ENCODE assay signal across 10 cellular contexts in genomic region chr9:14349141-14349817, GRCh38. TPM values are rescaled to one million over a fixed set of nuclear protein-coding genes. Genes with fewer than 3 reads are reported as not detected.
DNase-seq lines count a peak whose midpoint lies in the region; TF ChIP-seq lines count a peak whose summit lies in the region.
"Had no signal": no experiment of that assay in that cellular context is flagged by ENCODE, and none has a peak within 500 bp of the region (broad histone marks: within the 10 kb centered on the region; RNA-seq: fewer than 3 reads in every experiment).

No MANE protein-coding gene starts in this region.

- TF ChIP-seq CTCF in endodermal cell (conservative IDR thresholded peaks at IDR 0.05) (no peak), tibial nerve (IDR thresholded peaks at IDR 0.05) (no peak)

- peak overlapping the region; percentile 65 for H3K27ac Mint-ChIP-seq in activated CD4-positive, alpha-beta T cell treated with anti-CD3 and anti-CD28 coated beads, Interleukin-2, amount 10 ng/mL, durations not matched to agents 24 days and 14 days
- no peak overlapping the region for H3K27ac Mint-ChIP-seq in endodermal cell

- DNase-seq in activated CD4-positive, alpha-beta T cell treated with anti-CD3 and anti-CD28 coated beads, Interleukin-2, amount 10 ng/mL, durations not matched to agents 24 days and 14 days: no peak
- no peak for DNase-seq in activated CD4-positive, alpha-beta T cell treated with anti-CD3 and anti-CD28 coated beads for 4 hours
- DNase-seq in endodermal cell (peak; percentile 57), tibial nerve (ENCODE audit: low spot score in 2 of 2) (no peak), NCI-H2081 (lab: John Stamatoyannopoulos, UW) (no peak), inferior parietal cortex (ENCODE audit: extremely low spot score) (no peak), NCI-H187 treated with DMSO at 0.1 percent for 48 hours (lab: John Stamatoyannopoulos, UW) (no peak)
- DNase-seq: stimulated activated CD4-positive, alpha-beta T cell treated with anti-CD3 and anti-CD28 coated beads, Interleukin-12 subunit alpha, Interleukin-12 subunit beta, amount 100 ng/mL, for 4 hours had no signal

- intact Hi-C loops in activated CD4-positive, alpha-beta T cell treated with anti-CD3 and anti-CD28 coated beads, Interleukin-2, amount 10 ng/mL, durations not matched to agents 24 days and 14 days (cut with micrococcal nuclease): loop anchor here (1.0 kb wide), 1 partner anchor 37 kb away; no protein-coding TSS in a partner anchor

- H3K27me3 Mint-ChIP-seq in activated CD4-positive, alpha-beta T cell treated with anti-CD3 and anti-CD28 coated beads, Interleukin-2, amount 10 ng/mL, durations not matched to agents 24 days and 14 days: peaks cover 65% of the 10 kb centered on the region
- H3K27me3 Mint-ChIP-seq in endodermal cell (ENCODE audit: insufficient read depth): no peaks in the 10 kb centered on the region

- no peaks in the 10 kb centered on the region for H3K36me3 Mint-ChIP-seq in activated CD4-positive, alpha-beta T cell treated with anti-CD3 and anti-CD28 coated beads, Interleukin-2, amount 10 ng/mL, durations not matched to agents 24 days and 14 days (ENCODE audit: low read depth)
- H3K36me3 Mint-ChIP-seq in endodermal cell (ENCODE audit: low read depth): no peaks in the 10 kb centered on the region

- H3K9me3 Mint-ChIP-seq in activated CD4-positive, alpha-beta T cell treated with anti-CD3 and anti-CD28 coated beads, Interleukin-2, amount 10 ng/mL, durations not matched to agents 24 days and 14 days: no peaks in the 10 kb centered on the region
- no peaks in the 10 kb centered on the region for H3K9me3 Mint-ChIP-seq in endodermal cell

- no peak for TF ChIP-seq POLR2A in tibial nerve (IDR thresholded peaks at IDR 0.05)

- H3K9ac ChIP-seq in endodermal cell (ENCODE audit: extremely low read depth, low read length, poor library complexity, severe bottlenecking): no peak overlapping the region
- H3K9ac ChIP-seq in muscle layer of colon (ENCODE audit: low read length): no peak overlapping the region

- no peak overlapping the region for H3K4me3 Mint-ChIP-seq in activated CD4-positive, alpha-beta T cell treated with anti-CD3 and anti-CD28 coated beads, Interleukin-2, amount 10 ng/mL, durations not matched to agents 24 days and 14 days
- H3K4me3 Mint-ChIP-seq in endodermal cell: no peak overlapping the region

- 1% methylated on average over 25 to 30 of the region's 30 CpGs for WGBS in endodermal cell (ENCODE audit: insufficient coverage in 1 of 2, insufficient read length in 1 of 2), 2 experiments
- WGBS in tibial nerve, 2 donors: 22 to 24% methylated on average over 30 of the region's 30 CpGs

- H3K9me3 ChIP-seq in endodermal cell (ENCODE audit: control insufficient read depth, low read length) (no peaks in the 10 kb centered on the region), muscle layer of colon (ENCODE audit: low read length) (peaks cover 3% of the 10 kb centered on the region), tibial nerve (no peaks in the 10 kb centered on the region)
- H3K9me3 ChIP-seq: Peyer's patch had no signal

- H3K27ac ChIP-seq in endodermal cell (ENCODE audit: low read depth, low read length) (no peak overlapping the region), muscle layer of colon (ENCODE audit: low read depth, low read length) (peak overlapping the region; percentile 30), tibial nerve (peak overlapping the region; percentile 58 to 83 (median 69))

- H3K36me3 ChIP-seq in endodermal cell (ENCODE audit: control insufficient read depth, insufficient read depth, low read length) (no peaks in the 10 kb centered on the region), muscle layer of colon (ENCODE audit: insufficient read depth, low read length) (no peaks in the 10 kb centered on the region), tibial nerve (no peaks in the 10 kb centered on the region)
- H3K36me3 ChIP-seq: Peyer's patch had no signal

- peak overlapping the region; percentile 83 for H3K4me3 ChIP-seq in endodermal cell (ENCODE audit: low read length)
- peak overlapping the region; percentile 21 to 72 for H3K4me3 ChIP-seq in muscle layer of colon (ENCODE audit: low read depth in 1 of 2, low read length in 2 of 2)
- H3K4me3 ChIP-seq in tibial nerve: peak overlapping the region; percentile 31 to 61 (median 46)

- TF ChIP-seq EP300 in tibial nerve (IDR thresholded peaks at IDR 0.05): no peak

- peaks cover 5% of the 10 kb centered on the region for H3K4me1 Mint-ChIP-seq in activated CD4-positive, alpha-beta T cell treated with anti-CD3 and anti-CD28 coated beads, Interleukin-2, amount 10 ng/mL, durations not matched to agents 24 days and 14 days
- H3K4me1 Mint-ChIP-seq in endodermal cell: peaks cover 49% of the 10 kb centered on the region

- H3K4me1 ChIP-seq in endodermal cell (ENCODE audit: control insufficient read depth, insufficient read depth, low read length) (peaks cover 11% of the 10 kb centered on the region), muscle layer of colon (ENCODE audit: insufficient read depth, low read length) (peaks cover 73% of the 10 kb centered on the region), tibial nerve (peaks cover 0 to 76% (median 18%) of the 10 kb centered on the region in 4 donors)

- peaks cover 98% of the 10 kb centered on the region for H3K27me3 ChIP-seq in endodermal cell (ENCODE audit: control insufficient read depth, insufficient read depth, low read length, poor library complexity, severe bottlenecking)
- H3K27me3 ChIP-seq in muscle layer of colon (ENCODE audit: control insufficient read depth in 1 of 2, insufficient read depth in 2 of 2, low read length in 2 of 2): peaks cover 54 to 59% of the 10 kb centered on the region in 2 donors
- H3K27me3 ChIP-seq in tibial nerve: peaks cover 0 to 57% of the 10 kb centered on the region in 2 donors

RNA-seq across cellular contexts. Expression of gene NFIB, which starts 35.3 kb away (rescaled TPM):
- total RNA-seq in activated CD4-positive, alpha-beta T cell treated with anti-CD3 and anti-CD28 coated beads, Interleukin-2, amount 10 ng/mL, durations not matched to agents 24 days and 14 days: not detected in 2 replicates
- 10 to 100 TPM in 1 of 2 donors, 1 to 10 TPM in 1; 5.3 to 14.1 TPM for total RNA-seq in endodermal cell
- polyA plus RNA-seq in endodermal cell (2013, experiment 1 of 2): 5.5 TPM
- polyA plus RNA-seq in endodermal cell (2013, experiment 2 of 2): 6.1 TPM
- total RNA-seq in tibial nerve: 100 to 1,000 TPM in 1 of 4 donors, 10 to 100 TPM in 3; 52.1 to 125 (median 78.1) TPM
